ENCODE assay signal across 9 cellular contexts in genomic region chrX:11371106-11371505, GRCh38.
"Had no signal": no experiment of that assay in that cellular context is flagged by ENCODE, and none has a peak within 500 bp of the region (broad histone marks: within the 10 kb centered on the region; RNA-seq: fewer than 3 reads in every experiment).

No MANE protein-coding gene starts in this region.

- H3K4me2 ChIP-seq: KMS-11 had no signal

- H3K9ac ChIP-seq: KMS-11 had no signal

- ATAC-seq: HepG2 had no signal

- H3K27ac ChIP-seq: HL-60, KMS-11 had no signal

- H3K36me3 Mint-ChIP-seq: IgD-negative memory B cell had no signal

- H3K4me3 Mint-ChIP-seq: IgD-negative memory B cell had no signal

- H3K27me3 Mint-ChIP-seq: IgD-negative memory B cell had no signal

- H3K27ac Mint-ChIP-seq: IgD-negative memory B cell had no signal

- DNase-seq: IMR-90, Karpas-422, KBM-7, KG1 had no signal

- FAIRE-seq: HepG2, HTR-8/SVneo had no signal
